2 cellular contexts compared by ENCODE assay signal in the genomic region with DNA sequence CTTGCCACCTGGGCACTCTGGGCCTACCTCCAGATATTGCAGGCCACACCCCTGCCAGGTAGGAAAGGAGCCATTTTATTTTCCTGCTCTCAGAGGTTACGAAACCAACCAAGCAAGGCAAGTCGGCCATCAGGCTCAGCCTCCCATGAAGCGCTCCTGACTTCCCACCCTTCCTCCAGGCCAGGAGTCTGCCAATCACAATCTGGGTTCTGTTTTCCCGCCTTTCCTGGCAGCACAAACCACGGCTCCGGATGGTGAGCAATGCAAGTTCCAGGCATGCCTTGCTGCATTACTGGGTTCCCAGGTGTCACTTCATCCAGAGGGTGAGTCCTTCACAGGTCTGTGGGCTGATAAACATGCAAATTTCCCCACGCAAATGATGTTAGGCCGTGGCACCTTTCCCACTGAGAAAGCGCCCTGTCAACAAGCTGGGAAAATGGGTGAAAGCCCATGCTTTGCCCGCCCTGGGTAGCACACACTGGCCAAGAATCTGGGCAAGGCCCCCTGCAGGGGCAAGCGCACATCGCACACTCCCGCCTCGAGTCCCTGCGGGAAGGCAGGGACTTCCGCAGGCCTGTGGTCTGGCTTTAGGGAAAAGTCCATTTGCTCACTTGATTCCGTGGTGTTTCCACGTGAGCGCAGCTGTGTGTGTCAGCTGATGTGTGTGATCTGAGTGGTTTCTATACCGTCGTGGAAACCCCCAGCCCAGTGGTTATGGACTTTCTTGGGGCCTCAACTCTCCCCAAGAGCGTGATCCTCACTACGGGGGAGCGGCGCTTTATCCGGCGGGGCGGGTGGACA.
TF ChIP-seq lines count a peak whose summit lies in the region.

No MANE protein-coding gene starts in this region.

TF ChIP-seq in SK-N-SH, 30 proteins besides CTCF, POLR2A, EP300 and RAD21 (continued from another document):
- TF ChIP-seq RCOR1 (IDR thresholded peaks at IDR 0.05; ENCODE audit: low read length): no peak
- no peak for TF ChIP-seq NRF1 (IDR thresholded peaks at IDR 0.05; ENCODE audit: low read depth, low read length)
- no peak for TF ChIP-seq SMC3 (IDR thresholded peaks at IDR 0.05; ENCODE audit: low read depth, low read length)
- TF ChIP-seq YY1 (IDR thresholded peaks at IDR 0.05; ENCODE audit: low read depth): no peak
- TF ChIP-seq FOSL2 (IDR thresholded peaks at IDR 0.05; ENCODE audit: borderline replicate concordance, low read depth): no peak
- TF ChIP-seq GATA2 (CRISPR knock-in tag; IDR thresholded peaks at IDR 0.05): no peak
- no peak for TF ChIP-seq TAF1 (IDR thresholded peaks at IDR 0.05; ENCODE audit: borderline replicate concordance, low read depth, low read length)
TF ChIP-seq in SK-N-SH: peak in this region for 0.

TF ChIP-seq in SK-N-SH treated with all-trans-retinoic acid at 6 μM for 48 hours, 23 proteins besides CTCF, POLR2A, EP300 and RAD21 (continued from another document):
- TF ChIP-seq, protein P1, sequence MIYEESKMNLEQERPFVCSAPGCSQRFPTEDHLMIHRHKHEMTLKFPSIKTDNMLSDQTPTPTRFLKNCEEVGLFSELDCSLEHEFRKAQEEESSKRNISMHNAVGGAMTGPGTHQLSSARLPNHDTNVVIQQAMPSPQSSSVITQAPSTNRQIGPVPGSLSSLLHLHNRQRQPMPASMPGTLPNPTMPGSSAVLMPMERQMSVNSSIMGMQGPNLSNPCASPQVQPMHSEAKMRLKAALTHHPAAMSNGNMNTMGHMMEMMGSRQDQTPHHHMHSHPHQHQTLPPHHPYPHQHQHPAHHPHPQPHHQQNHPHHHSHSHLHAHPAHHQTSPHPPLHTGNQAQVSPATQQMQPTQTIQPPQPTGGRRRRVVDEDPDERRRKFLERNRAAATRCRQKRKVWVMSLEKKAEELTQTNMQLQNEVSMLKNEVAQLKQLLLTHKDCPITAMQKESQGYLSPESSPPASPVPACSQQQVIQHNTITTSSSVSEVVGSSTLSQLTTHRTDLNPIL (CRISPR knock-in tag; IDR thresholded peaks at IDR 0.05; ENCODE audit: low read depth): no peak
- no peak for TF ChIP-seq CSDC2 (CRISPR knock-in tag; IDR thresholded peaks at IDR 0.05)
- TF ChIP-seq ZC3H10 (CRISPR knock-in tag; IDR thresholded peaks at IDR 0.05): no peak
- TF ChIP-seq, protein P2, sequence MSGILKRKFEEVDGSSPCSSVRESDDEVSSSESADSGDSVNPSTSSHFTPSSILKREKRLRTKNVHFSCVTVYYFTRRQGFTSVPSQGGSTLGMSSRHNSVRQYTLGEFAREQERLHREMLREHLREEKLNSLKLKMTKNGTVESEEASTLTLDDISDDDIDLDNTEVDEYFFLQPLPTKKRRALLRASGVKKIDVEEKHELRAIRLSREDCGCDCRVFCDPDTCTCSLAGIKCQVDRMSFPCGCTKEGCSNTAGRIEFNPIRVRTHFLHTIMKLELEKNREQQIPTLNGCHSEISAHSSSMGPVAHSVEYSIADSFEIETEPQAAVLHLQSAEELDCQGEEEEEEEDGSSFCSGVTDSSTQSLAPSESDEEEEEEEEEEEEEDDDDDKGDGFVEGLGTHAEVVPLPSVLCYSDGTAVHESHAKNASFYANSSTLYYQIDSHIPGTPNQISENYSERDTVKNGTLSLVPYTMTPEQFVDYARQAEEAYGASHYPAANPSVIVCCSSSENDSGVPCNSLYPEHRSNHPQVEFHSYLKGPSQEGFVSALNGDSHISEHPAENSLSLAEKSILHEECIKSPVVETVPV (CRISPR knock-in tag; IDR thresholded peaks at IDR 0.05): no peak
- TF ChIP-seq, protein P3, sequence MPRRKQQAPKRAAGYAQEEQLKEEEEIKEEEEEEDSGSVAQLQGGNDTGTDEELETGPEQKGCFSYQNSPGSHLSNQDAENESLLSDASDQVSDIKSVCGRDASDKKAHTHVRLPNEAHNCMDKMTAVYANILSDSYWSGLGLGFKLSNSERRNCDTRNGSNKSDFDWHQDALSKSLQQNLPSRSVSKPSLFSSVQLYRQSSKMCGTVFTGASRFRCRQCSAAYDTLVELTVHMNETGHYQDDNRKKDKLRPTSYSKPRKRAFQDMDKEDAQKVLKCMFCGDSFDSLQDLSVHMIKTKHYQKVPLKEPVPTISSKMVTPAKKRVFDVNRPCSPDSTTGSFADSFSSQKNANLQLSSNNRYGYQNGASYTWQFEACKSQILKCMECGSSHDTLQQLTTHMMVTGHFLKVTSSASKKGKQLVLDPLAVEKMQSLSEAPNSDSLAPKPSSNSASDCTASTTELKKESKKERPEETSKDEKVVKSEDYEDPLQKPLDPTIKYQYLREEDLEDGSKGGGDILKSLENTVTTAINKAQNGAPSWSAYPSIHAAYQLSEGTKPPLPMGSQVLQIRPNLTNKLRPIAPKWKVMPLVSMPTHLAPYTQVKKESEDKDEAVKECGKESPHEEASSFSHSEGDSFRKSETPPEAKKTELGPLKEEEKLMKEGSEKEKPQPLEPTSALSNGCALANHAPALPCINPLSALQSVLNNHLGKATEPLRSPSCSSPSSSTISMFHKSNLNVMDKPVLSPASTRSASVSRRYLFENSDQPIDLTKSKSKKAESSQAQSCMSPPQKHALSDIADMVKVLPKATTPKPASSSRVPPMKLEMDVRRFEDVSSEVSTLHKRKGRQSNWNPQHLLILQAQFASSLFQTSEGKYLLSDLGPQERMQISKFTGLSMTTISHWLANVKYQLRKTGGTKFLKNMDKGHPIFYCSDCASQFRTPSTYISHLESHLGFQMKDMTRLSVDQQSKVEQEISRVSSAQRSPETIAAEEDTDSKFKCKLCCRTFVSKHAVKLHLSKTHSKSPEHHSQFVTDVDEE (CRISPR knock-in tag; IDR thresholded peaks at IDR 0.05): no peak
- no peak for TF ChIP-seq GLIS3 (CRISPR knock-in tag; IDR thresholded peaks at IDR 0.05)
- no peak for TF ChIP-seq SNAI2 (CRISPR knock-in tag; IDR thresholded peaks at IDR 0.05)
- TF ChIP-seq TCF4 (CRISPR knock-in tag; IDR thresholded peaks at IDR 0.05; ENCODE audit: borderline replicate concordance): no peak
- no peak for TF ChIP-seq ESRRG (CRISPR knock-in tag; IDR thresholded peaks at IDR 0.05)
- TF ChIP-seq ZFP30 (CRISPR knock-in tag; IDR thresholded peaks at IDR 0.05): no peak
- TF ChIP-seq, protein P4, sequence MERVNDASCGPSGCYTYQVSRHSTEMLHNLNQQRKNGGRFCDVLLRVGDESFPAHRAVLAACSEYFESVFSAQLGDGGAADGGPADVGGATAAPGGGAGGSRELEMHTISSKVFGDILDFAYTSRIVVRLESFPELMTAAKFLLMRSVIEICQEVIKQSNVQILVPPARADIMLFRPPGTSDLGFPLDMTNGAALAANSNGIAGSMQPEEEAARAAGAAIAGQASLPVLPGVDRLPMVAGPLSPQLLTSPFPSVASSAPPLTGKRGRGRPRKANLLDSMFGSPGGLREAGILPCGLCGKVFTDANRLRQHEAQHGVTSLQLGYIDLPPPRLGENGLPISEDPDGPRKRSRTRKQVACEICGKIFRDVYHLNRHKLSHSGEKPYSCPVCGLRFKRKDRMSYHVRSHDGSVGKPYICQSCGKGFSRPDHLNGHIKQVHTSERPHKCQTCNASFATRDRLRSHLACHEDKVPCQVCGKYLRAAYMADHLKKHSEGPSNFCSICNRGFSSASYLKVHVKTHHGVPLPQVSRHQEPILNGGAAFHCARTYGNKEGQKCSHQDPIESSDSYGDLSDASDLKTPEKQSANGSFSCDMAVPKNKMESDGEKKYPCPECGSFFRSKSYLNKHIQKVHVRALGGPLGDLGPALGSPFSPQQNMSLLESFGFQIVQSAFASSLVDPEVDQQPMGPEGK (CRISPR knock-in tag; IDR thresholded peaks at IDR 0.05; ENCODE audit: borderline replicate concordance): no peak
- no peak for TF ChIP-seq ZFP3 (CRISPR knock-in tag; IDR thresholded peaks at IDR 0.05)
